In genomic region chr4:6768539-6768905, GRCh38 we compare ENCODE assay signal across 11 cellular contexts. TPM values are rescaled to one million over a fixed set of nuclear protein-coding genes. Genes with fewer than 3 reads are reported as not detected.
DNase-seq lines count a peak whose midpoint lies in the region; FAIRE-seq and TF ChIP-seq lines count a peak whose summit lies in the region.
"Had no signal": no experiment of that assay in that cellular context is flagged by ENCODE, and none has a peak within 500 bp of the region (broad histone marks: within the 10 kb centered on the region; RNA-seq: fewer than 3 reads in every experiment).

No MANE protein-coding gene starts in this region.

- H2AFZ ChIP-seq in smooth muscle cell (ENCODE audit: low read depth), result peak overlapping the region; percentile 81

- no peaks in the 10 kb centered on the region for H3K79me2 ChIP-seq in smooth muscle cell (ENCODE audit: low read depth)

- no peaks in the 10 kb centered on the region for H3F3A ChIP-seq in smooth muscle cell (ENCODE audit: low read depth)

- CTCF ChIA-PET in RWPE1 (lab: Yijun Ruan, JAX), result no interaction called here

- no peak overlapping the region for H3K9ac ChIP-seq in smooth muscle cell (ENCODE audit: low read depth)

- TF ChIP-seq CTCF in RWPE1 (conservative IDR thresholded peaks at IDR 0.05; ENCODE audit: low read depth) (no peak), fibroblast of the aortic adventitia (IDR thresholded peaks at IDR 0.05; ENCODE audit: insufficient read depth, low read length) (no peak), smooth muscle cell (IDR thresholded peaks at IDR 0.05; ENCODE audit: borderline replicate concordance, insufficient read depth, poor library complexity, severe bottlenecking) (no peak)

- POLR2A ChIA-PET in RWPE1 (lab: Yijun Ruan, JAX; ENCODE audit: low non-redundant PET), result no interaction called here

- peak; percentile 32 for DNase-seq in DMS53 (lab: John Stamatoyannopoulos, UW)
- DNase-seq in DMS53 treated with DMSO at 0.1 percent for 48 hours (lab: John Stamatoyannopoulos, UW; ENCODE audit: unreplicated experiment), result no peak
- DNase-seq in RWPE1 (ENCODE audit: low spot score), result no peak
- DNase-seq in fibroblast of the aortic adventitia (ENCODE audit: low read depth), result peak; percentile 47
- DNase-seq in smooth muscle cell (lab: John Stamatoyannopoulos, UW; ENCODE audit: unreplicated experiment), result no peak
- no peak for DNase-seq in ureter (ENCODE audit: low spot score)
- DNase-seq in COLO829 (ENCODE audit: low spot score), result no peak
- no peak for DNase-seq in frontal cortex (ENCODE audit: low spot score in 2 of 2)
- DNase-seq: activated gamma-delta T cell treated with Interleukin-2 at 50 U/mL for 16 hours had no signal

- no peaks in the 10 kb centered on the region for H4K20me1 ChIP-seq in smooth muscle cell (ENCODE audit: low read depth)

- 32% methylated on average over 4 of the region's 4 CpGs for WGBS in smooth muscle cell (ENCODE audit: low lambda C conversion rate)

- H3K27me3 ChIP-seq in smooth muscle cell (ENCODE audit: low read depth), result no peaks in the 10 kb centered on the region
- H3K27me3 ChIP-seq: esophagus muscularis mucosa had no signal

- H3K4me3 ChIP-seq in fibroblast of the aortic adventitia (ENCODE audit: low read depth, low read length) (no peak overlapping the region), smooth muscle cell (no peak overlapping the region)
- H3K4me3 ChIP-seq: esophagus muscularis mucosa had no signal

- FAIRE-seq in frontal cortex (lab: Jason Lieb, UNC), result no peak

- peak overlapping the region; percentile 50 for H3K27ac ChIP-seq in RWPE1
- H3K27ac ChIP-seq in smooth muscle cell (ENCODE audit: low read depth), result no peak overlapping the region
- H3K27ac ChIP-seq: 22Rv1 had no signal

- no peaks in the 10 kb centered on the region for H3K9me3 ChIP-seq in smooth muscle cell (replicated peaks; ENCODE audit: low read depth)
- H3K9me3 ChIP-seq: esophagus muscularis mucosa had no signal

- no peaks in the 10 kb centered on the region for H3K36me3 ChIP-seq in smooth muscle cell (ENCODE audit: low read depth)
- H3K36me3 ChIP-seq: esophagus muscularis mucosa had no signal

- no peak overlapping the region for H3K4me2 ChIP-seq in smooth muscle cell

- H3K4me1 ChIP-seq in smooth muscle cell (ENCODE audit: low read depth), result no peaks in the 10 kb centered on the region

RNA-seq across cellular contexts. Expression of gene KIAA0232, which starts 14.0 kb away (rescaled TPM):
- total RNA-seq in fibroblast of the aortic adventitia (ENCODE audit: low replicate concordance), result 18.1 and 28.7 TPM in 2 replicates
- 16.6 and 36.0 TPM in 2 replicates for total RNA-seq in smooth muscle cell
- polyA plus RNA-seq in smooth muscle cell, result 8.4 and 9.5 TPM in 2 replicates
- 40.4 TPM for total RNA-seq in ureter
- 44.4 TPM for total RNA-seq in frontal cortex

RNA-seq across cellular contexts. Expression of gene BLOC1S4, which starts 52.5 kb away (rescaled TPM):
- 5.4 and 7.0 TPM in 2 replicates for total RNA-seq in fibroblast of the aortic adventitia (ENCODE audit: low replicate concordance)
- total RNA-seq in smooth muscle cell, result 20.6 and 21.8 TPM in 2 replicates
- polyA plus RNA-seq in smooth muscle cell, result 39.8 and 41.8 TPM in 2 replicates
- 14.6 TPM for total RNA-seq in ureter
- total RNA-seq in frontal cortex, result 10.2 TPM

RNA-seq across cellular contexts. Expression of gene MRFAP1L1, which starts 58.9 kb away (rescaled TPM):
- total RNA-seq in fibroblast of the aortic adventitia (ENCODE audit: low replicate concordance) (48.8 and 342 TPM in 2 replicates), smooth muscle cell (67.1 and 70.2 TPM in 2 replicates), ureter (52.5 TPM), frontal cortex (100 TPM)
- 46.2 and 48.9 TPM in 2 replicates for polyA plus RNA-seq in smooth muscle cell

Comparison
In these comparisons a context has a peak if more than half of its experiments do, and no peak if none do; other contexts are left out.
1. DNase-seq: peak in DMS53 (single experiment) and fibroblast of the aortic adventitia (single experiment); none in DMS53 treated with DMSO at 0.1 percent for 48 hours (single experiment), RWPE1 (single experiment), smooth muscle cell (single experiment), ureter (single experiment), COLO829 (single experiment) and frontal cortex (0 of 2).